Comparison of ENCODE assay signal across 9 cellular contexts in the genomic region with DNA sequence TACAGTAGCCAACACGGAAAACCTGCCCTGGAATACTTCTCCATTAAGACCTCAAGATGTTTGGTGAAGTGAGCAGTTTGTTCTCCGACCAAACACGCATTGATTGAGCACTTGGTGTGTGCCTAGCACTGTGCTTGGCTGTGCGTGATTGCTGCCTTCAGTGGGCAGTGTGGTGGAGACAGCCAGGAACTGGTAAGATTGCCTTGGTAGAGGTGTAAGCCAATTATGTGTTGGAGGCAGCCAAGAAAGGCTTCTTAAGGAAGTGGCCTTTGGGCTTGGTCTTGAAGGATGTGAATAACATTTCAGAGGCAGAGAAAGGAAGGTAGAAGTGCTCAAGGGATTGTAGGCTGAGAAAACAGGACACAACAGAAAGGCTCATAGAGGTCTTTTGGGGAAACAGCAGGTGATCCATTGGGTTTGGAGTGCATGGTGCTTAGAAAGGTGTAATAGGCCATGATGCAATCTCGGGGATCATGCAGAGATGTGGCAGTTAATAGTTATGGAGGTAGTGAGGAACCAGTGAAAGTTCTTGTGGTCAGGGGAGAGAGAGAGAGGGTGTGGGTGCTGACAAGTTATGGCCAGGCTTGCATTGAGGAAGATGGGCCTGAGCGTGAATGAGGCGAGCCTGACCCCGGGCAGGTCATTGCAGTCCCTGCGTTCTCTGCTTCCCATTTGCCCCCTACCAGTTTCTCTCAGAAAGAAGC. TPM values are rescaled to one million over a fixed set of nuclear protein-coding genes. Genes with fewer than 3 reads are reported as not detected.
DNase-seq lines count a peak whose midpoint lies in the region; ATAC-seq, FAIRE-seq and TF ChIP-seq lines count a peak whose summit lies in the region.
"Had no signal": no experiment of that assay in that cellular context is flagged by ENCODE, and none has a peak within 500 bp of the region (broad histone marks: within the 10 kb centered on the region; RNA-seq: fewer than 3 reads in every experiment).

No MANE protein-coding gene starts in this region.

- no peak for TF ChIP-seq RAD21 in K562 (CRISPR knock-in tag; conservative IDR thresholded peaks at IDR 0.05 in 1 of 2, IDR thresholded peaks at IDR 0.05 in 1 of 2)

- no peaks in the 10 kb centered on the region for H3K27me3 Mint-ChIP-seq in CD14-positive monocyte (ENCODE audit: low read depth in 3 of 3)

- in situ Hi-C loops in K562 (cut with MboI): no loop called here

- H3K27ac Mint-ChIP-seq in CD14-positive monocyte: peak overlapping the region; percentile 10 to 89 (median 80)

- H3K9me3 ChIP-seq in K562 (replicated peaks; ENCODE audit: control insufficient read depth, insufficient read depth, low read depth, low read length): no peaks in the 10 kb centered on the region

- H3K36me3 ChIP-seq in K562 (ENCODE audit: control insufficient read depth, insufficient read depth, low read length): peaks cover 10% of the 10 kb centered on the region; the same call in 1 of the 3 replicates

- no peaks in the 10 kb centered on the region for H3K27me3 ChIP-seq in HL-60 (ENCODE audit: insufficient read depth, poor library complexity, severe bottlenecking)
- H3K27me3 ChIP-seq in K562 (ENCODE audit: control insufficient read depth in 2 of 2, insufficient read depth in 2 of 2, low read length in 2 of 2): no peaks in the 10 kb centered on the region

- DNase-seq in CD14-positive monocyte (ENCODE audit: low spot score): no peak
- DNase-seq in HL-60 (ENCODE audit: low read depth in 1 of 2, low spot score in 1 of 2): peak in 1 of 2 experiments; percentile 78
- peak in 2 of 4 experiments; percentile 46 to 47 for DNase-seq in K562 (ENCODE audit: extremely low read depth in 1 of 4, low spot score in 3 of 4)
- DNase-seq in foreskin melanocyte: no peak
- no peak for DNase-seq in RKO (ENCODE audit: low spot score)

- peak overlapping the region; percentile 42 for H3K4me2 ChIP-seq in K562 (ENCODE audit: insufficient read depth, low read length)

- H3K9ac ChIP-seq in K562 (ENCODE audit: insufficient read depth in 1 of 2, low read depth in 2 of 2, low read length in 2 of 2): peak overlapping the region in 1 of 2 experiments; percentile 71; a peak in 1 of 4 replicates

- no peak overlapping the region for H3K4me3 ChIP-seq in HL-60 (replicated peaks; ENCODE audit: insufficient read depth, low read length)
- no peak overlapping the region for H3K4me3 ChIP-seq in K562

- TF ChIP-seq EP300 in K562 (IDR thresholded peaks at IDR 0.05; ENCODE audit: low read length): peak; percentile 64; the same call in 1 of the 2 replicates

- H4K20me1 ChIP-seq in K562 (replicated peaks; ENCODE audit: control insufficient read depth, insufficient read depth, low read length): peaks cover 47% of the 10 kb centered on the region

- POLR2A ChIA-PET in K562 (lab: Yijun Ruan, JAX): interaction anchor here (0.9 kb wide), 1 partner anchor 13 kb away, joined by 3 read pairs; no protein-coding TSS in a partner anchor

- H2AFZ ChIP-seq in K562 (ENCODE audit: low read depth, low read length): no peak overlapping the region

- peak; percentile 56 for FAIRE-seq in K562 (lab: Jason Lieb, UNC)
- FAIRE-seq: endometrium had no signal

- H3K27ac ChIP-seq in HL-60 (replicated peaks): peak overlapping the region; percentile 40
- peak overlapping the region; percentile 8 for H3K27ac ChIP-seq in K562 (ENCODE audit: extremely low read depth, low read depth, low read length)

- TF ChIP-seq CTCF in CD14-positive monocyte (IDR thresholded peaks at IDR 0.05): no peak
- TF ChIP-seq CTCF in HL-60 (IDR thresholded peaks at IDR 0.05; ENCODE audit: insufficient read depth, low read length): no peak
- TF ChIP-seq CTCF in K562 (IDR thresholded peaks at IDR 0.05 in 2 of 3, conservative IDR thresholded peaks at IDR 0.05 in 1 of 3; ENCODE audit: insufficient read depth in 2 of 3, low read depth in 1 of 3, low read length in 3 of 3): no peak

- H3K4me3 Mint-ChIP-seq in CD14-positive monocyte: peak overlapping the region in 1 of 2 donors; percentile 75

- peaks cover 18 to 46% of the 10 kb centered on the region in 2 experiments for H3K4me1 ChIP-seq in K562 (replicated peaks in 1 of 2; ENCODE audit: control insufficient read depth in 2 of 2, insufficient read depth in 2 of 2, low read length in 2 of 2)

- H3K9me1 ChIP-seq in K562 (ENCODE audit: control insufficient read depth, insufficient read depth, low read length): peaks cover 3% of the 10 kb centered on the region

- no peaks in the 10 kb centered on the region for H3K9me3 Mint-ChIP-seq in CD14-positive monocyte

- peaks cover 93% of the 10 kb centered on the region for H3K4me1 Mint-ChIP-seq in CD14-positive monocyte

- peak; percentile 31 for ATAC-seq in GM19025 (IDR thresholded peaks at IDR 0.05; ENCODE audit: low read depth, unreplicated experiment)
- ATAC-seq in K562: peak; percentile 65
- no peak for ATAC-seq in GM19035 (IDR thresholded peaks at IDR 0.05; ENCODE audit: unreplicated experiment)
- no peak for ATAC-seq in HG02840 (IDR thresholded peaks at IDR 0.05; ENCODE audit: low FRiP score, unreplicated experiment)

- peaks cover 100% of the 10 kb centered on the region for H3K79me2 ChIP-seq in K562 (ENCODE audit: control insufficient read depth, insufficient read depth, low read length)

- intact Hi-C loops in CD14-positive monocyte (cut with micrococcal nuclease): no loop called here
- intact Hi-C loops in K562 (cut with micrococcal nuclease): no loop called here

- no TSS peak for BruUV-seq in K562 (replicated peaks; lab: Mats Ljungman, UMichigan)

- TF ChIP-seq POLR2A in K562 (conservative IDR thresholded peaks at IDR 0.05): no peak

- CTCF ChIA-PET in K562 (lab: Yijun Ruan, JAX; ENCODE audit: low intra/inter-chr PET ratio): no interaction called here

- peaks cover 3 to 12% of the 10 kb centered on the region in 2 donors for H3K36me3 Mint-ChIP-seq in CD14-positive monocyte

- 33% methylated on average over 9 of the region's 9 CpGs for WGBS in K562 (ENCODE audit: insufficient coverage, low coverage, missing lambda C conversion rate)

TF ChIP-seq in K562, 482 proteins besides CTCF, POLR2A, EP300 and RAD21 (continues in another document):
- TF ChIP-seq HES1 (IDR thresholded peaks at IDR 0.05; ENCODE audit: low read depth): no peak; the same call in 1 of the 2 replicates
- peak; percentile 63 for TF ChIP-seq NR2C1 (IDR thresholded peaks at IDR 0.05)
- 0 out of 2 replicates have a peak, but pooled peaks have one; percentile 44 for TF ChIP-seq NR2C1 (tag; IDR thresholded peaks at IDR 0.05)
- no peak for TF ChIP-seq ZNF584 (CRISPR knock-in tag; IDR thresholded peaks at IDR 0.05; ENCODE audit: low read depth)
- TF ChIP-seq EWSR1 (IDR thresholded peaks at IDR 0.05; ENCODE audit: borderline replicate concordance, low read depth, partially characterized antibody): no peak
- TF ChIP-seq, protein P1, sequence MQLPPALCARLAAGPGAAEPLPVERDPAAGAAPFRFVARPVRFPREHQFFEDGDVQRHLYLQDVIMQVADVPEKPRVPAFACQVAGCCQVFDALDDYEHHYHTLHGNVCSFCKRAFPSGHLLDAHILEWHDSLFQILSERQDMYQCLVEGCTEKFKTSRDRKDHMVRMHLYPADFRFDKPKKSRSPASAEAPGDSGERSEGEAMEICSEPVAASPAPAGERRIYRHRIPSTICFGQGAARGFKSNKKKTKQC (CRISPR knock-in tag; IDR thresholded peaks at IDR 0.05): no peak
- TF ChIP-seq HOXB6 (CRISPR knock-in tag; IDR thresholded peaks at IDR 0.05; ENCODE audit: borderline replicate concordance): no peak
- no peak for TF ChIP-seq KAT8 (IDR thresholded peaks at IDR 0.05; ENCODE audit: low read depth)
- no peak for TF ChIP-seq ZNF764 (CRISPR knock-in tag; IDR thresholded peaks at IDR 0.05; ENCODE audit: low read depth)
- peak; percentile 78 for TF ChIP-seq CTBP1 (IDR thresholded peaks at IDR 0.05; ENCODE audit: borderline replicate concordance)
- no peak for TF ChIP-seq ETS2 (tag; IDR thresholded peaks at IDR 0.05; ENCODE audit: borderline replicate concordance, poor library complexity, severe bottlenecking)
- TF ChIP-seq, protein P2, sequence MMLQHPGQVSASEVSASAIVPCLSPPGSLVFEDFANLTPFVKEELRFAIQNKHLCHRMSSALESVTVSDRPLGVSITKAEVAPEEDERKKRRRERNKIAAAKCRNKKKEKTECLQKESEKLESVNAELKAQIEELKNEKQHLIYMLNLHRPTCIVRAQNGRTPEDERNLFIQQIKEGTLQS (IDR thresholded peaks at IDR 0.05): peak; percentile 88
- TF ChIP-seq, protein P2 (CRISPR knock-in tag; conservative IDR thresholded peaks at IDR 0.05): no peak

RNA-seq across cellular contexts. Expression of gene B3GNT2, which starts 6.3 kb away (rescaled TPM):
- 10 to 100 TPM; 15.9 to 18.5 TPM for polyA plus RNA-seq in CD14-positive monocyte
- 38.4 and 62.7 TPM in 2 replicates for total RNA-seq in K562 (2011; cell fraction: chromatin; rRNA removed; ENCODE audit: low replicate concordance)
- total RNA-seq in K562 (2011; cell fraction: nucleolus; rRNA removed): 41.2 and 42.4 TPM in 2 replicates
- 48.5 and 56.0 TPM in 2 replicates for total RNA-seq in K562 (2011; cell fraction: nucleoplasm; rRNA removed)
- 25.0 and 26.5 TPM in 2 replicates for total RNA-seq in K562 (2014; rRNA removed)
- 38.9 and 42.4 TPM in 2 replicates for total RNA-seq in K562 (2014; rRNA removed; fragmentation: Illumina TruSeq; extraction: Trizol)
- total RNA-seq in K562 (2015; rRNA removed; fragmentation: Illumina TruSeq; extraction: Trizol): 32.5 and 33.7 TPM in 2 replicates
- 24.5 and 24.8 TPM in 2 replicates for total RNA-seq in K562 (2021)
- polyA plus RNA-seq in K562 (2011; rRNA removed): 23.6 and 30.5 TPM in 2 replicates
- polyA plus RNA-seq in K562 (2011; cell fraction: cytosol; rRNA removed): 11.1 and 16.8 TPM in 2 replicates
- polyA plus RNA-seq in K562 (2011; cell fraction: nucleus; rRNA removed): 9.8 and 12.0 TPM in 2 replicates
- 16.8 and 17.9 TPM in 2 replicates for polyA plus RNA-seq in K562 (2012)
- 25.9 and 32.2 TPM in 2 replicates for polyA plus RNA-seq in K562 (2014; fragmentation: Illumina TruSeq; extraction: Trizol)
- polyA plus RNA-seq in K562 (2014; fragmentation: Nextera tagmentation; extraction: Ambion mirVana): 1 to 10 TPM; 6.0 to 8.0 TPM
- 17.1 and 19.2 TPM in 2 replicates for polyA plus RNA-seq in K562 (2014; rRNA removed)
- polyA minus RNA-seq in K562 (2011; rRNA and poly(A)+ RNA removed): 46.2 and 51.4 TPM in 2 replicates
- polyA minus RNA-seq in K562 (2011; cell fraction: cytosol; rRNA and poly(A)+ RNA removed): 18.5 and 23.4 TPM in 2 replicates
- 10.1 and 19.4 TPM in 2 replicates for polyA minus RNA-seq in K562 (2011; cell fraction: nucleus; rRNA and poly(A)+ RNA removed)

Comparison
In these comparisons a context has a peak if more than half of its experiments do, and no peak if none do; other contexts are left out.
1. ATAC-seq: peak in GM19025 (single experiment) and K562 (single experiment); none in GM19035 (single experiment) and HG02840 (single experiment).